11 cellular contexts compared by ENCODE assay signal in the genomic region with DNA sequence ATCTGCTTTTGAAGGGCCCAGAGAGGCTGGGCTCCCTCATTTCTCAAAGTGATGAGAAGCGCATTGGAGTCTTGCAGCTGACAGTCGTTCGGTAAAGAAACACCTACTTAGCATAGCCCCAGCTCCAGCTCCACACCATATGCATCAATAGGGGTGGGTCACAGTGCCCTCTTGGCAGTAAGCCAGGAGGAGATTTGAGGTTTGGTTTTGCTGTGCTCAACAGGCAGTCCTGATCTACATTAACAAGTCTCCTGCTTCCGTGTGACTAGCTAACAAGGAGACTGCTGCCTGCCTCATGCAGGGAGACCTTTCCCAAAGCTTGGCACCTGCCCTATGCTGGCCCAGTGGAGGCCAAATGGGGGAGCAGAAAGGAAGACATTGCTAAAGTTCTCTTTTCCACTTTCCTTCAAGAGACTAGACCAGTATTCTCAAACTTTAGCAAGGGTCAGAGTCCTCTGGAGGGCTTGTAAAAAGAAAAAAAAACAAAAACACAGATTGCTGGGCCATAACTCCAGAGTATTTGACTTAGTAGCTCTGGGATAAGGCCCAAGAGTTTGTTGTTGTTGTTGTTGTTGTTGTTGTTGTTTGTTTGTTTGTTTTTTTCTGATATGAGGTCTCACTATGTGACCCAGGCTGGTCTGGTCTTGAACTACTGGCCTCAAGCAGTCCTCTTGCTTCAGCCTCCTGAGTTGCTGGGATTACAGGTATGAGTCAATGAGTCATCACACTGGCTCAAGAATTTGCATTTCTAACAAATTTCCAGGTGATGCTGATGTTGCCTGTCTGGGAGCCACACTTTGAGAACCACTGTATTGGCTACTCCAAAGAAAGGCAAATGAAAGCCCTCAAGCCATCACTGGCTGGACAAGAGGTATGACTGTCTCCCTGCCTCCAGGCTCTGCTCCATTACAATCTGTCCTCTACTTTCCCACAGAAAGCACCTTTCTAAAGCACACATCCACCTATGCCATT.
A peak's percentile ranks its signal among the peaks of the same experiment; 100 is the strongest.
DNase-seq lines count a peak whose midpoint lies in the region.
"Had no signal": no experiment of that assay in that cellular context is flagged by ENCODE, and none has a peak within 500 bp of the region (broad histone marks: within the 10 kb centered on the region; RNA-seq: fewer than 3 reads in every experiment).

No MANE protein-coding gene starts in this region.

- in situ Hi-C loops in GM23248 (cut with MboI), result no loop called here

- H3K79me2 ChIP-seq in GM23248 (ENCODE audit: insufficient read depth) (no peaks in the 10 kb centered on the region), Karpas-422 (ENCODE audit: low read length) (no peaks in the 10 kb centered on the region)

- H3K9ac ChIP-seq in GM23248 (no peak overlapping the region), Karpas-422 (ENCODE audit: low read length) (no peak overlapping the region)

- no peaks in the 10 kb centered on the region for H3K9me2 ChIP-seq in GM23248 (ENCODE audit: insufficient read depth)
- H3K9me2 ChIP-seq in Karpas-422 (replicated peaks; ENCODE audit: insufficient read depth, low read length), result no peaks in the 10 kb centered on the region

- H3K36me3 ChIP-seq in GM23248 (ENCODE audit: low read depth), result no peaks in the 10 kb centered on the region
- H3K36me3 ChIP-seq in SJCRH30, result no peaks in the 10 kb centered on the region
- H3K36me3 ChIP-seq in Karpas-422 (ENCODE audit: insufficient read depth, low read length), result no peaks in the 10 kb centered on the region

- WGBS in GM23248 (ENCODE audit: low coverage in 1 of 2, low lambda C conversion rate in 2 of 2, missing lambda C conversion rate in 2 of 2), 2 experiments, result 54 to 55% methylated on average over 4 of the region's 4 CpGs

- H3K27ac ChIP-seq in GM23248 (no peak overlapping the region), SJCRH30 (no peak overlapping the region), Karpas-422 (ENCODE audit: low read length) (no peak overlapping the region)

- H4K20me1 ChIP-seq in GM23248 (ENCODE audit: insufficient read depth), result no peaks in the 10 kb centered on the region
- no peaks in the 10 kb centered on the region for H4K20me1 ChIP-seq in Karpas-422 (ENCODE audit: insufficient read depth, low read depth, low read length)

- H3K9me3 ChIP-seq in GM23248 (ENCODE audit: low read depth) (no peaks in the 10 kb centered on the region), SJCRH30 (replicated peaks) (no peaks in the 10 kb centered on the region), Karpas-422 (ENCODE audit: low read length) (no peaks in the 10 kb centered on the region)

- DNase-seq in GM23248 (peak; percentile 20), NCI-H1105 (lab: John Stamatoyannopoulos, UW) (peak; percentile 85), SJCRH30 (peak; percentile 82 to 93), kidney tubule cell (ENCODE audit: low spot score) (peak; percentile 20), ecto neural progenitor cell (ENCODE audit: low spot score) (no peak), mucosa of gallbladder (ENCODE audit: low spot score) (no peak), Karpas-422 (no peak), AG08396 (ENCODE audit: low spot score) (no peak)
- DNase-seq: activated naive CD4-positive, alpha-beta T cell treated with Interleukin-2 at 50 U/mL for 16 hours; CD8-positive, alpha-beta memory T cell; NCI-H1436 had no signal

- H3F3A ChIP-seq in GM23248 (ENCODE audit: insufficient read depth), result peaks cover 15% of the 10 kb centered on the region

- H3K4me2 ChIP-seq in GM23248 (ENCODE audit: unreplicated experiment) (no peak overlapping the region), Karpas-422 (ENCODE audit: low read depth, low read length, poor library complexity, severe bottlenecking) (no peak overlapping the region)

- no peak overlapping the region for H2AFZ ChIP-seq in GM23248
- H2AFZ ChIP-seq in Karpas-422 (ENCODE audit: low read length), result no peak overlapping the region

- H3K4me1 ChIP-seq in GM23248 (ENCODE audit: insufficient read depth), result peaks cover 19% of the 10 kb centered on the region
- H3K4me1 ChIP-seq in SJCRH30, result peaks cover 4% of the 10 kb centered on the region; the same call in 1 of the 2 replicates
- no peaks in the 10 kb centered on the region for H3K4me1 ChIP-seq in Karpas-422 (ENCODE audit: low read length)

- H3K4me3 ChIP-seq in GM23248 (no peak overlapping the region), SJCRH30 (no peak overlapping the region), Karpas-422 (ENCODE audit: low read length) (no peak overlapping the region)

- H3K27me3 ChIP-seq in GM23248 (replicated peaks; ENCODE audit: insufficient read depth) (no peaks in the 10 kb centered on the region), SJCRH30 (no peaks in the 10 kb centered on the region), Karpas-422 (ENCODE audit: low read length) (no peaks in the 10 kb centered on the region)

Comparison
In these comparisons a context has a peak if more than half of its experiments do, and no peak if none do; other contexts are left out.
1. DNase-seq: peak in GM23248 (single experiment), NCI-H1105 (single experiment), SJCRH30 (2 of 2) and kidney tubule cell (single experiment); none in ecto neural progenitor cell (single experiment), mucosa of gallbladder (single experiment), Karpas-422 (single experiment) and AG08396 (single experiment).